In genomic region chrX:2516612-2517011, GRCh38 we compare ENCODE assay signal across 2 cellular contexts.
TF ChIP-seq lines count a peak whose summit lies in the region.

No MANE protein-coding gene starts in this region.

TF ChIP-seq in GM23338, 12 proteins besides CTCF, POLR2A, EP300 and RAD21:
- TF ChIP-seq, protein P1, sequence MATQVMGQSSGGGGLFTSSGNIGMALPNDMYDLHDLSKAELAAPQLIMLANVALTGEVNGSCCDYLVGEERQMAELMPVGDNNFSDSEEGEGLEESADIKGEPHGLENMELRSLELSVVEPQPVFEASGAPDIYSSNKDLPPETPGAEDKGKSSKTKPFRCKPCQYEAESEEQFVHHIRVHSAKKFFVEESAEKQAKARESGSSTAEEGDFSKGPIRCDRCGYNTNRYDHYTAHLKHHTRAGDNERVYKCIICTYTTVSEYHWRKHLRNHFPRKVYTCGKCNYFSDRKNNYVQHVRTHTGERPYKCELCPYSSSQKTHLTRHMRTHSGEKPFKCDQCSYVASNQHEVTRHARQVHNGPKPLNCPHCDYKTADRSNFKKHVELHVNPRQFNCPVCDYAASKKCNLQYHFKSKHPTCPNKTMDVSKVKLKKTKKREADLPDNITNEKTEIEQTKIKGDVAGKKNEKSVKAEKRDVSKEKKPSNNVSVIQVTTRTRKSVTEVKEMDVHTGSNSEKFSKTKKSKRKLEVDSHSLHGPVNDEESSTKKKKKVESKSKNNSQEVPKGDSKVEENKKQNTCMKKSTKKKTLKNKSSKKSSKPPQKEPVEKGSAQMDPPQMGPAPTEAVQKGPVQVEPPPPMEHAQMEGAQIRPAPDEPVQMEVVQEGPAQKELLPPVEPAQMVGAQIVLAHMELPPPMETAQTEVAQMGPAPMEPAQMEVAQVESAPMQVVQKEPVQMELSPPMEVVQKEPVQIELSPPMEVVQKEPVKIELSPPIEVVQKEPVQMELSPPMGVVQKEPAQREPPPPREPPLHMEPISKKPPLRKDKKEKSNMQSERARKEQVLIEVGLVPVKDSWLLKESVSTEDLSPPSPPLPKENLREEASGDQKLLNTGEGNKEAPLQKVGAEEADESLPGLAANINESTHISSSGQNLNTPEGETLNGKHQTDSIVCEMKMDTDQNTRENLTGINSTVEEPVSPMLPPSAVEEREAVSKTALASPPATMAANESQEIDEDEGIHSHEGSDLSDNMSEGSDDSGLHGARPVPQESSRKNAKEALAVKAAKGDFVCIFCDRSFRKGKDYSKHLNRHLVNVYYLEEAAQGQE (IDR thresholded peaks at IDR 0.05; ENCODE audit: unreplicated experiment), result no peak
- TF ChIP-seq NANOG (IDR thresholded peaks at IDR 0.05; ENCODE audit: borderline replicate concordance) (no peak), EZH2phosphoT487 (IDR thresholded peaks at IDR 0.05; ENCODE audit: unreplicated experiment) (no peak), ZNF114 (CRISPR knock-in tag; IDR thresholded peaks at IDR 0.05) (no peak), POLR2AphosphoS5 (IDR thresholded peaks at IDR 0.05; ENCODE audit: low read depth) (no peak), EZH2 (IDR thresholded peaks at IDR 0.05; ENCODE audit: low read depth, unreplicated experiment) (no peak), STAT1 (IDR thresholded peaks at IDR 0.05; ENCODE audit: unreplicated experiment) (no peak), JUNB (IDR thresholded peaks at IDR 0.05; ENCODE audit: unreplicated experiment) (no peak), ZNF331 (CRISPR knock-in tag; IDR thresholded peaks at IDR 0.05; ENCODE audit: low read depth) (no peak)
- TF ChIP-seq, protein P2, sequence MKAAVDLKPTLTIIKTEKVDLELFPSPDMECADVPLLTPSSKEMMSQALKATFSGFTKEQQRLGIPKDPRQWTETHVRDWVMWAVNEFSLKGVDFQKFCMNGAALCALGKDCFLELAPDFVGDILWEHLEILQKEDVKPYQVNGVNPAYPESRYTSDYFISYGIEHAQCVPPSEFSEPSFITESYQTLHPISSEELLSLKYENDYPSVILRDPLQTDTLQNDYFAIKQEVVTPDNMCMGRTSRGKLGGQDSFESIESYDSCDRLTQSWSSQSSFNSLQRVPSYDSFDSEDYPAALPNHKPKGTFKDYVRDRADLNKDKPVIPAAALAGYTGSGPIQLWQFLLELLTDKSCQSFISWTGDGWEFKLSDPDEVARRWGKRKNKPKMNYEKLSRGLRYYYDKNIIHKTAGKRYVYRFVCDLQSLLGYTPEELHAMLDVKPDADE (IDR thresholded peaks at IDR 0.05), result no peak
TF ChIP-seq in GM23338: peak in this region for 0.

TF ChIP-seq in SK-N-SH, 30 proteins besides CTCF, POLR2A, EP300 and RAD21 (continued from another document):
- no peak for TF ChIP-seq USF2 (IDR thresholded peaks at IDR 0.05; ENCODE audit: borderline replicate concordance, low read depth, low read length)
- no peak for TF ChIP-seq FOXM1 (IDR thresholded peaks at IDR 0.05; ENCODE audit: low read depth)
- TF ChIP-seq RXRA (IDR thresholded peaks at IDR 0.05; ENCODE audit: borderline replicate concordance, low read depth), result no peak
